ENCODE assay signal across 1 cellular context in genomic region chr7:38813797-38814196, GRCh38.
TF ChIP-seq lines count a peak whose summit lies in the region.

No MANE protein-coding gene starts in this region.

TF ChIP-seq in K562, 482 proteins besides CTCF, POLR2A, EP300 and RAD21 (continued from another document):
- TF ChIP-seq VEZF1 (CRISPR knock-in tag; IDR thresholded peaks at IDR 0.05) = no peak
- peak; percentile 80 for TF ChIP-seq ZNF316 (IDR thresholded peaks at IDR 0.05)
- no peak for TF ChIP-seq ZBTB8A (IDR thresholded peaks at IDR 0.05; ENCODE audit: partially characterized antibody)
- TF ChIP-seq STAT6 (CRISPR knock-in tag; IDR thresholded peaks at IDR 0.05) = no peak
- TF ChIP-seq MAFK (IDR thresholded peaks at IDR 0.05; ENCODE audit: low read length) = peak; percentile 49; the same call in 1 of the 2 replicates
- no peak for TF ChIP-seq SRSF7 (optimal IDR thresholded peaks at IDR 0.05; ENCODE audit: low read depth, low read length)
- TF ChIP-seq HNRNPUL1 (IDR thresholded peaks at IDR 0.05; ENCODE audit: low read length) = no peak
- TF ChIP-seq ZNF764 (CRISPR knock-in tag; IDR thresholded peaks at IDR 0.05; ENCODE audit: low read depth) = no peak
- TF ChIP-seq GABPA (tag; conservative IDR thresholded peaks at IDR 0.05; ENCODE audit: low read depth) = no peak
- no peak for TF ChIP-seq CLOCK (CRISPR knock-in tag; IDR thresholded peaks at IDR 0.05; ENCODE audit: borderline replicate concordance)
- 0 out of 2 replicates have a peak, but pooled peaks have one; percentile 40 for TF ChIP-seq MAFF (IDR thresholded peaks at IDR 0.05; ENCODE audit: low read length)
- no peak for TF ChIP-seq ZNF695 (CRISPR knock-in tag; IDR thresholded peaks at IDR 0.05)
- no peak for TF ChIP-seq TAF7 (tag; IDR thresholded peaks at IDR 0.05)
- no peak for TF ChIP-seq ZNF232 (CRISPR knock-in tag; IDR thresholded peaks at IDR 0.05)
- no peak for TF ChIP-seq ZNF717 (CRISPR knock-in tag; IDR thresholded peaks at IDR 0.05)
- TF ChIP-seq ZNF511 (CRISPR knock-in tag; IDR thresholded peaks at IDR 0.05) = no peak
- TF ChIP-seq ZNF699 (CRISPR knock-in tag; IDR thresholded peaks at IDR 0.05; ENCODE audit: insufficient replicate concordance) = no peak
- no peak for TF ChIP-seq ELF4 (CRISPR knock-in tag; IDR thresholded peaks at IDR 0.05)
- no peak for TF ChIP-seq KLF10 (CRISPR knock-in tag; IDR thresholded peaks at IDR 0.05)
- TF ChIP-seq WHSC1 (IDR thresholded peaks at IDR 0.05; ENCODE audit: low read length) = no peak
- no peak for TF ChIP-seq JUNB (CRISPR knock-in tag; conservative IDR thresholded peaks at IDR 0.05)
- no peak for TF ChIP-seq CHD1 (IDR thresholded peaks at IDR 0.05; ENCODE audit: low read length)
- TF ChIP-seq BCLAF1 (IDR thresholded peaks at IDR 0.05; ENCODE audit: borderline replicate concordance in 1 of 2, control insufficient read depth in 1 of 2, low read depth in 2 of 2, low read length in 1 of 2) = no peak
- no peak for TF ChIP-seq HNRNPLL (IDR thresholded peaks at IDR 0.05; ENCODE audit: low read depth, low read length, poor library complexity, severe bottlenecking)
- no peak for TF ChIP-seq ZNF354B (CRISPR knock-in tag; IDR thresholded peaks at IDR 0.05)
- TF ChIP-seq MCM5 (IDR thresholded peaks at IDR 0.05; ENCODE audit: low read depth) = no peak
- no peak for TF ChIP-seq RBM17 (IDR thresholded peaks at IDR 0.05; ENCODE audit: borderline replicate concordance, low read depth, low read length)
- TF ChIP-seq MXD1 (CRISPR knock-in tag; IDR thresholded peaks at IDR 0.05; ENCODE audit: borderline replicate concordance, poor library complexity, severe bottlenecking) = no peak
- no peak for TF ChIP-seq NFE2 (IDR thresholded peaks at IDR 0.05; ENCODE audit: low read depth)
- peak; percentile 65 for TF ChIP-seq C11orf30 (IDR thresholded peaks at IDR 0.05; ENCODE audit: low read depth)
- TF ChIP-seq DPF2 (IDR thresholded peaks at IDR 0.05) = no peak
- no peak for TF ChIP-seq POLR2G (IDR thresholded peaks at IDR 0.05; ENCODE audit: low read depth, low read length)
- no peak for TF ChIP-seq ZNF644 (tag; IDR thresholded peaks at IDR 0.05; ENCODE audit: low read depth)
- peak; percentile 64 for TF ChIP-seq MAFG (tag; conservative IDR thresholded peaks at IDR 0.05)
